6 cellular contexts compared by ENCODE assay signal in genomic region chr16:29812754-29813643, GRCh38. TPM values are rescaled to one million over a fixed set of nuclear protein-coding genes. Genes with fewer than 3 reads are reported as not detected.
DNase-seq lines count a peak whose midpoint lies in the region; ATAC-seq and TF ChIP-seq lines count a peak whose summit lies in the region.

No MANE protein-coding gene starts in this region.

- H3K4me1 Mint-ChIP-seq in activated CD4-positive, alpha-beta T cell treated with anti-CD3 and anti-CD28 coated beads, Interleukin-2, amount 10 ng/mL, durations not matched to agents 24 days and 14 days: peaks cover 65% of the 10 kb centered on the region

- H3K4me1 ChIP-seq in gastroesophageal sphincter: peaks cover 9 to 87% (median 67%) of the 10 kb centered on the region in 3 donors
- peaks cover 62% of the 10 kb centered on the region for H3K4me1 ChIP-seq in effector memory CD4-positive, alpha-beta T cell (ENCODE audit: control insufficient read depth, insufficient read depth, low read length, poor library complexity, severe bottlenecking)

- peaks cover 0 to 25% of the 10 kb centered on the region in 2 donors for H3K36me3 ChIP-seq in gastroesophageal sphincter
- H3K36me3 ChIP-seq in effector memory CD4-positive, alpha-beta T cell (ENCODE audit: control insufficient read depth, insufficient read depth, low read length): peaks cover 7% of the 10 kb centered on the region

- TF ChIP-seq CTCF in gastroesophageal sphincter (IDR thresholded peaks at IDR 0.05): no peak

- peaks cover 6% of the 10 kb centered on the region for H3K27me3 Mint-ChIP-seq in activated CD4-positive, alpha-beta T cell treated with anti-CD3 and anti-CD28 coated beads, Interleukin-2, amount 10 ng/mL, durations not matched to agents 24 days and 14 days

- peaks cover 35% of the 10 kb centered on the region for H3K36me3 Mint-ChIP-seq in activated CD4-positive, alpha-beta T cell treated with anti-CD3 and anti-CD28 coated beads, Interleukin-2, amount 10 ng/mL, durations not matched to agents 24 days and 14 days (ENCODE audit: low read depth)

- no peak for TF ChIP-seq EP300 in gastroesophageal sphincter (IDR thresholded peaks at IDR 0.05)

- H3K27ac ChIP-seq in gastroesophageal sphincter: peak overlapping the region; percentile 83 to 98 (median 98)
- peak overlapping the region; percentile 94 for H3K27ac ChIP-seq in temporal lobe (ENCODE audit: low read depth, low read length)
- H3K27ac ChIP-seq in effector memory CD4-positive, alpha-beta T cell (ENCODE audit: insufficient read depth, low read length, poor library complexity, severe bottlenecking): no peak overlapping the region

- intact Hi-C loops in activated CD4-positive, alpha-beta T cell treated with anti-CD3 and anti-CD28 coated beads, Interleukin-2, amount 10 ng/mL, durations not matched to agents 24 days and 14 days (cut with micrococcal nuclease): loop anchor here (10.0 kb wide), 1 partner anchor 242 kb away; a partner anchor contains a TSS

- H3K27me3 ChIP-seq in gastroesophageal sphincter: no peaks in the 10 kb centered on the region
- H3K27me3 ChIP-seq in effector memory CD4-positive, alpha-beta T cell (replicated peaks; ENCODE audit: control insufficient read depth, insufficient read depth, low read length, poor library complexity, severe bottlenecking): no peaks in the 10 kb centered on the region

- no peak for TF ChIP-seq POLR2A in gastroesophageal sphincter (IDR thresholded peaks at IDR 0.05)

- H3K9me3 Mint-ChIP-seq in activated CD4-positive, alpha-beta T cell treated with anti-CD3 and anti-CD28 coated beads, Interleukin-2, amount 10 ng/mL, durations not matched to agents 24 days and 14 days: no peaks in the 10 kb centered on the region

- 10% methylated on average over 2 of the region's 9 CpGs; no CpG with 5 or more reads in 1 of the 2 donors for WGBS in gastroesophageal sphincter (ENCODE audit: low coverage in 1 of 2), 2 donors

- H3K27ac Mint-ChIP-seq in activated CD4-positive, alpha-beta T cell treated with anti-CD3 and anti-CD28 coated beads, Interleukin-2, amount 10 ng/mL, durations not matched to agents 24 days and 14 days: no peak overlapping the region

- H3K9me3 ChIP-seq in gastroesophageal sphincter: no peaks in the 10 kb centered on the region
- H3K9me3 ChIP-seq in effector memory CD4-positive, alpha-beta T cell (ENCODE audit: control insufficient read depth, low read length): no peaks in the 10 kb centered on the region

- H3K4me3 Mint-ChIP-seq in activated CD4-positive, alpha-beta T cell treated with anti-CD3 and anti-CD28 coated beads, Interleukin-2, amount 10 ng/mL, durations not matched to agents 24 days and 14 days: peak overlapping the region; percentile 89

- no peak for DNase-seq in activated CD4-positive, alpha-beta T cell treated with anti-CD3 and anti-CD28 coated beads, Interleukin-2, amount 10 ng/mL, durations not matched to agents 24 days and 14 days
- no peak for DNase-seq in activated CD4-positive, alpha-beta T cell treated with anti-CD3 and anti-CD28 coated beads, Interleukin-2, amount 50 U/mL, for 4 hours
- DNase-seq in effector memory CD4-positive, alpha-beta T cell: no peak
- no peak for DNase-seq in SK-N-DZ (ENCODE audit: low spot score)

- ATAC-seq in gastroesophageal sphincter: no peak

- peak overlapping the region; percentile 58 to 73 for H3K4me3 ChIP-seq in gastroesophageal sphincter
- H3K4me3 ChIP-seq in effector memory CD4-positive, alpha-beta T cell (ENCODE audit: insufficient read depth, low read depth, low read length, poor library complexity, severe bottlenecking): no peak overlapping the region

RNA-seq across cellular contexts. Expression of gene PRRT2, which starts 1.0 kb away (rescaled TPM):
- 1.6 and 1.7 TPM in 2 replicates for total RNA-seq in activated CD4-positive, alpha-beta T cell treated with anti-CD3 and anti-CD28 coated beads, Interleukin-2, amount 10 ng/mL, durations not matched to agents 24 days and 14 days
- total RNA-seq in gastroesophageal sphincter: 10 to 100 TPM in 1 of 4 donors, 1 to 10 TPM in 3; 4.2 to 13.5 (median 6.0) TPM
- total RNA-seq in temporal lobe: 21.9 TPM
- 29.9 and 41.5 TPM in 2 replicates for polyA plus RNA-seq in SK-N-DZ (2014; cell fraction: cytosol; rRNA removed)
- polyA plus RNA-seq in SK-N-DZ (2014; cell fraction: nucleus; rRNA removed): 231 and 327 TPM in 2 replicates

RNA-seq across cellular contexts. Expression of gene PAGR1, which starts 3.0 kb away (rescaled TPM):
- 25.8 and 27.0 TPM in 2 replicates for total RNA-seq in activated CD4-positive, alpha-beta T cell treated with anti-CD3 and anti-CD28 coated beads, Interleukin-2, amount 10 ng/mL, durations not matched to agents 24 days and 14 days
- total RNA-seq in gastroesophageal sphincter (10 to 100 TPM; 19.3 to 29.6 (median 20.2) TPM), temporal lobe (9.8 TPM)
- polyA plus RNA-seq in SK-N-DZ (2014; cell fraction: cytosol; rRNA removed): 57.6 and 71.0 TPM in 2 replicates
- 426 and 537 TPM in 2 replicates for polyA plus RNA-seq in SK-N-DZ (2014; cell fraction: nucleus; rRNA removed)

RNA-seq across cellular contexts. Expression of gene MAZ, which starts 6.7 kb away (rescaled TPM):
- 378 and 380 TPM in 2 replicates for total RNA-seq in activated CD4-positive, alpha-beta T cell treated with anti-CD3 and anti-CD28 coated beads, Interleukin-2, amount 10 ng/mL, durations not matched to agents 24 days and 14 days
- total RNA-seq in gastroesophageal sphincter (100 to 1,000 TPM in 3 of 4 donors, 10 to 100 TPM in 1; 86.3 to 212 (median 116) TPM), temporal lobe (246 TPM)
- polyA plus RNA-seq in SK-N-DZ (2014; cell fraction: cytosol; rRNA removed): 364 and 496 TPM in 2 replicates
- polyA plus RNA-seq in SK-N-DZ (2014; cell fraction: nucleus; rRNA removed): 262 and 344 TPM in 2 replicates

RNA-seq across cellular contexts. Expression of gene MVP, which starts 7.3 kb away (rescaled TPM):
- total RNA-seq in activated CD4-positive, alpha-beta T cell treated with anti-CD3 and anti-CD28 coated beads, Interleukin-2, amount 10 ng/mL, durations not matched to agents 24 days and 14 days: 116 and 122 TPM in 2 replicates
- total RNA-seq in gastroesophageal sphincter: 100 to 1,000 TPM in 3 of 4 donors, 10 to 100 TPM in 1; 82.2 to 162 (median 129) TPM
- 3.9 TPM for total RNA-seq in temporal lobe
- polyA plus RNA-seq in SK-N-DZ (2014; cell fraction: cytosol; rRNA removed): 24.3 and 39.4 TPM in 2 replicates
- 10.1 and 22.7 TPM in 2 replicates for polyA plus RNA-seq in SK-N-DZ (2014; cell fraction: nucleus; rRNA removed)

RNA-seq across cellular contexts. Expression of gene KIF22, which starts 22.4 kb away (rescaled TPM):
- total RNA-seq in activated CD4-positive, alpha-beta T cell treated with anti-CD3 and anti-CD28 coated beads, Interleukin-2, amount 10 ng/mL, durations not matched to agents 24 days and 14 days: 132 TPM in 2 replicates
- total RNA-seq in gastroesophageal sphincter (10 to 100 TPM in 3 of 4 donors, 1 to 10 TPM in 1; 9.4 to 17.3 (median 12.8) TPM), temporal lobe (24.3 TPM)
- polyA plus RNA-seq in SK-N-DZ (2014; cell fraction: cytosol; rRNA removed): 221 and 246 TPM in 2 replicates
- 679 and 767 TPM in 2 replicates for polyA plus RNA-seq in SK-N-DZ (2014; cell fraction: nucleus; rRNA removed)
